8 cellular contexts compared by ENCODE assay signal in genomic region chr1:6157528-6158174, GRCh38. TPM values are rescaled to one million over a fixed set of nuclear protein-coding genes. Genes with fewer than 3 reads are reported as not detected.
DNase-seq lines count a peak whose midpoint lies in the region; ATAC-seq and TF ChIP-seq lines count a peak whose summit lies in the region.

No MANE protein-coding gene starts in this region.

- ATAC-seq in GM19452 (IDR thresholded peaks at IDR 0.05; ENCODE audit: unreplicated experiment) = no peak
- ATAC-seq in GM19023 (IDR thresholded peaks at IDR 0.05; ENCODE audit: unreplicated experiment) = no peak

- H3K27ac Mint-ChIP-seq in T-helper 2 cell treated with Interferon-gamma antibody and Interleukin-4, amounts not matched to agents 5 μg/mL and 100 μg/mL, for 36 hours = peak overlapping the region; percentile 16
- no peak overlapping the region for H3K27ac Mint-ChIP-seq in CD14-positive monocyte

- H3K27me3 Mint-ChIP-seq in T-helper 2 cell treated with Interferon-gamma antibody and Interleukin-4, amounts not matched to agents 5 μg/mL and 100 μg/mL, for 36 hours (ENCODE audit: low read depth) = peaks cover 6% of the 10 kb centered on the region
- H3K27me3 Mint-ChIP-seq in CD14-positive monocyte (ENCODE audit: low read depth in 3 of 3) = peaks cover 17 to 21% (median 21%) of the 10 kb centered on the region in 3 donors

- intact Hi-C loops in CD14-positive monocyte (cut with micrococcal nuclease) = no loop called here

- TF ChIP-seq CTCF in CD14-positive monocyte (IDR thresholded peaks at IDR 0.05) = no peak

- no peaks in the 10 kb centered on the region for H3K36me3 Mint-ChIP-seq in T-helper 2 cell treated with Interferon-gamma antibody and Interleukin-4, amounts not matched to agents 5 μg/mL and 100 μg/mL, for 36 hours (ENCODE audit: low read depth)
- H3K36me3 Mint-ChIP-seq in CD14-positive monocyte = no peaks in the 10 kb centered on the region

- H3K4me1 Mint-ChIP-seq in T-helper 2 cell treated with Interferon-gamma antibody and Interleukin-4, amounts not matched to agents 5 μg/mL and 100 μg/mL, for 36 hours (ENCODE audit: low read depth) = peaks cover 12% of the 10 kb centered on the region
- H3K4me1 Mint-ChIP-seq in CD14-positive monocyte = peaks cover 2% of the 10 kb centered on the region

- no peak overlapping the region for H3K4me3 Mint-ChIP-seq in T-helper 2 cell treated with Interferon-gamma antibody and Interleukin-4, amounts not matched to agents 5 μg/mL and 100 μg/mL, for 36 hours
- no peak overlapping the region for H3K4me3 Mint-ChIP-seq in CD14-positive monocyte

- no peaks in the 10 kb centered on the region for H3K9me3 Mint-ChIP-seq in T-helper 2 cell treated with Interferon-gamma antibody and Interleukin-4, amounts not matched to agents 5 μg/mL and 100 μg/mL, for 36 hours
- H3K9me3 Mint-ChIP-seq in CD14-positive monocyte = no peaks in the 10 kb centered on the region

- peak; percentile 50 for DNase-seq in T-helper 2 cell treated with Interferon-gamma antibody and Interleukin-4, amounts not matched to agents 5 μg/mL and 100 μg/mL, for 36 hours (ENCODE audit: low spot score)
- DNase-seq in T-helper 2 cell (no peak), NCI-H460 (ENCODE audit: extremely low read depth, low read depth) (peak; percentile 29), dermis blood vessel endothelial cell (peak; percentile 37), CD14-positive monocyte (ENCODE audit: low spot score) (no peak)
- DNase-seq in stimulated activated CD4-positive, alpha-beta T cell treated with anti-CD3 and anti-CD28 coated beads, Interleukin-15, amount 100 ng/mL, for 48 hours (ENCODE audit: low read depth in 2 of 2) = peak; percentile 38 to 40

RNA-seq across cellular contexts. Expression of gene CHD5, which starts 22.5 kb away (rescaled TPM):
- total RNA-seq in NCI-H460 (2014; rRNA removed; shearing (Covaris generic)) = 0.30 TPM in 1 of 2 replicates, not detected in the other
- polyA plus RNA-seq in NCI-H460 (2014; cell fraction: nucleus; rRNA removed) = 0.61 and 0.69 TPM in 2 replicates
- under 0.01 TPM in 1 of 2 replicates, not detected in the other for total RNA-seq in dermis blood vessel endothelial cell
- not detected for polyA plus RNA-seq in CD14-positive monocyte

RNA-seq across cellular contexts. Expression of gene RPL22, which starts 41.7 kb away (rescaled TPM):
- total RNA-seq in NCI-H460 (2014; rRNA removed; shearing (Covaris generic)) = 298 and 299 TPM in 2 replicates
- polyA plus RNA-seq in NCI-H460 (2014; cell fraction: nucleus; rRNA removed) = 133 and 159 TPM in 2 replicates
- 124 and 146 TPM in 2 replicates for total RNA-seq in dermis blood vessel endothelial cell
- polyA plus RNA-seq in CD14-positive monocyte = 10 to 100 TPM; 65.6 to 97.2 TPM

RNA-seq across cellular contexts. Expression of gene RNF207, which starts 48.3 kb away (rescaled TPM):
- 12.4 and 12.9 TPM in 2 replicates for total RNA-seq in NCI-H460 (2014; rRNA removed; shearing (Covaris generic))
- 137 and 152 TPM in 2 replicates for polyA plus RNA-seq in NCI-H460 (2014; cell fraction: nucleus; rRNA removed)
- 3.4 and 37.6 TPM in 2 replicates for total RNA-seq in dermis blood vessel endothelial cell
- polyA plus RNA-seq in CD14-positive monocyte = under 1 TPM in 1 of 2 donors, not detected in 1; 0.10 TPM

Comparison
In these comparisons a context has a peak if more than half of its experiments do, and no peak if none do; other contexts are left out.
1. DNase-seq: peak in T-helper 2 cell treated with Interferon-gamma antibody and Interleukin-4, amounts not matched to agents 5 μg/mL and 100 μg/mL, for 36 hours (single experiment), NCI-H460 (single experiment), dermis blood vessel endothelial cell (single experiment) and stimulated activated CD4-positive, alpha-beta T cell treated with anti-CD3 and anti-CD28 coated beads, Interleukin-15, amount 100 ng/mL, for 48 hours (2 of 2); none in T-helper 2 cell (0 of 5) and CD14-positive monocyte (single experiment).